Comparison of ENCODE assay signal across 8 cellular contexts in genomic region chr9:19378647-19379046, GRCh38. TPM values are rescaled to one million over a fixed set of nuclear protein-coding genes. Genes with fewer than 3 reads are reported as not detected.
DNase-seq lines count a peak whose midpoint lies in the region; ATAC-seq and TF ChIP-seq lines count a peak whose summit lies in the region.

No MANE protein-coding gene starts in this region.

- H3K36me3 Mint-ChIP-seq in brain, result peaks cover 60% of the 10 kb centered on the region

- H3K4me1 ChIP-seq in HUES48 (ENCODE audit: control insufficient read depth, insufficient read depth, low read length) (no peaks in the 10 kb centered on the region), mucosa of rectum (ENCODE audit: control insufficient read depth in 2 of 2, insufficient read depth in 2 of 2, low read length in 2 of 2) (peaks cover 16 to 17% of the 10 kb centered on the region in 2 donors)

- H3K9ac ChIP-seq in HUES48 (ENCODE audit: low read depth, low read length) (peak overlapping the region; percentile 98), mucosa of rectum (ENCODE audit: low read depth in 1 of 2, low read length in 2 of 2) (peak overlapping the region; percentile 89 to 96)

- peaks cover 54% of the 10 kb centered on the region for H3K4me1 Mint-ChIP-seq in brain

- H3K27ac ChIP-seq in HUES48 (ENCODE audit: low read depth, low read length) (peak overlapping the region; percentile 95), mucosa of rectum (ENCODE audit: low read depth in 2 of 2, low read length in 2 of 2) (peak overlapping the region in 1 of 2 donors; percentile 87)

- no peak for TF ChIP-seq CTCF in AG10803 (conservative IDR thresholded peaks at IDR 0.05; ENCODE audit: low read length)
- no peak for TF ChIP-seq CTCF in brain (conservative IDR thresholded peaks at IDR 0.05)

- H3K36me3 ChIP-seq in HUES48 (ENCODE audit: control insufficient read depth, insufficient read depth, low read length) (peaks cover 59% of the 10 kb centered on the region), mucosa of rectum (ENCODE audit: control insufficient read depth in 2 of 2, insufficient read depth in 2 of 2, low read length in 2 of 2) (peaks cover 42 to 43% of the 10 kb centered on the region in 2 donors)

- no peak for ATAC-seq in HG03342 (IDR thresholded peaks at IDR 0.05; ENCODE audit: unreplicated experiment)
- no peak for ATAC-seq in GM21390 (IDR thresholded peaks at IDR 0.05; ENCODE audit: unreplicated experiment)

- DNase-seq in AG10803 (ENCODE audit: low read depth) (no peak), anterior cingulate cortex (lab: John Stamatoyannopoulos, UW) (no peak), EL (no peak)

- H3K27me3 ChIP-seq in HUES48 (ENCODE audit: control insufficient read depth, insufficient read depth, low read length) (no peaks in the 10 kb centered on the region), mucosa of rectum (ENCODE audit: control insufficient read depth in 2 of 2, insufficient read depth in 2 of 2, low read length in 2 of 2) (no peaks in the 10 kb centered on the region)

- H3K9me3 Mint-ChIP-seq in brain, result peaks cover 0 to 4% (median 0%) of the 10 kb centered on the region in 5 experiments

- H3K27me3 Mint-ChIP-seq in brain, result peaks cover 14% of the 10 kb centered on the region

- H3K4me3 ChIP-seq in AG10803 (ENCODE audit: low read length) (peak overlapping the region; percentile 94), HUES48 (ENCODE audit: low read depth, low read length) (peak overlapping the region; percentile 99), mucosa of rectum (ENCODE audit: low read length in 2 of 2) (peak overlapping the region; percentile 86 to 98)

- H3K4me3 Mint-ChIP-seq in brain, result peak overlapping the region; percentile 98 to 100 (median 98)

- H3K9me3 ChIP-seq in HUES48 (ENCODE audit: control insufficient read depth, insufficient read depth, low read length) (no peaks in the 10 kb centered on the region), mucosa of rectum (ENCODE audit: control insufficient read depth in 2 of 2, low read length in 2 of 2) (no peaks in the 10 kb centered on the region)

- peak overlapping the region; percentile 98 to 100 (median 99) for H3K27ac Mint-ChIP-seq in brain

RNA-seq across cellular contexts. Expression of gene RPS6, which starts 1.4 kb away (rescaled TPM):
- 2,180 TPM for polyA plus RNA-seq in brain (ENCODE audit: insufficient read depth, low read depth, low replicate concordance)

RNA-seq across cellular contexts. Expression of gene ACER2, which starts 30.2 kb away (rescaled TPM):
- 4.1 TPM for polyA plus RNA-seq in brain (ENCODE audit: insufficient read depth, low read depth, low replicate concordance)
